Comparison of ENCODE assay signal across 8 cellular contexts in the genomic region with DNA sequence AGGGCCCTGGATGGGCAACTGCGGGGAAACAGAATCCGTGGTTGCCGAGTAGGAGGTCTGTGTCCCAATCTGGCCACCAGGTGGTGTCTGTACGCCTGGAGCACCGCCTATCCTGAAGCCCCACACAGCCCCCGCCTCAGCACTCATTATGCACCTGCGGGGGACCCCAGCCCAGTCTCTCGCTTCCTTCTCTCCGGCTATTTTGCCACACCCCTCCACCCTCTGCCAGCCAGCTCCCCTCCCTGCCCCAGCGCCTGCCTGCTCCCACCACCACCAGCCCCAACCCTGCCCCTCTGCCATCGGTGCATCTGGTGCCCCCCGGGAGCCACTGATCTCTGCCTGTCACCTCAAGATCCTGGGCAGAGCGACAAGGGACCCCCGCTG. TPM values are rescaled to one million over a fixed set of nuclear protein-coding genes. Genes with fewer than 3 reads are reported as not detected.
DNase-seq lines count a peak whose midpoint lies in the region; ATAC-seq and TF ChIP-seq lines count a peak whose summit lies in the region.

No MANE protein-coding gene starts in this region.

- no peak overlapping the region for H3K4me2 ChIP-seq in H9 (ENCODE audit: insufficient read depth, insufficient read length, low read length)

- no peak overlapping the region for H3K56ac ChIP-seq in H9 (ENCODE audit: insufficient read length, low read depth, low read length)

- ATAC-seq in CD4-positive, CD25-positive, alpha-beta regulatory T cell (ENCODE audit: low read depth in 2 of 2): peak; percentile 22 to 45

- TF ChIP-seq CTCF in H9 (conservative IDR thresholded peaks at IDR 0.05) (peak; percentile 85), liver (IDR thresholded peaks at IDR 0.05; ENCODE audit: low read depth, low read length, missing input control) (peak; percentile 61)

- H3K36me3 Mint-ChIP-seq in CD4-positive, CD25-positive, alpha-beta regulatory T cell: no peaks in the 10 kb centered on the region
- peaks cover 20 to 27% (median 24%) of the 10 kb centered on the region in 3 experiments for H3K36me3 Mint-ChIP-seq in H9 (ENCODE audit: insufficient read depth in 1 of 3, low read depth in 3 of 3)

- H3K14ac ChIP-seq in H9 (ENCODE audit: insufficient read depth, low read length): no peak overlapping the region

- H3K79me2 ChIP-seq in H9 (ENCODE audit: insufficient read depth, low read length): no peaks in the 10 kb centered on the region

- no peak overlapping the region for H4K91ac ChIP-seq in H9 (ENCODE audit: insufficient read length, low read depth, low read length)

- no peak overlapping the region for H3K27ac ChIP-seq in CD4-positive, CD25-positive, alpha-beta regulatory T cell (ENCODE audit: insufficient read depth, low read length, poor library complexity, severe bottlenecking)
- H3K27ac ChIP-seq in H9 (ENCODE audit: insufficient read length, low read depth, low read length) (no peak overlapping the region), liver (ENCODE audit: low read depth in 1 of 2, low read length in 2 of 2) (no peak overlapping the region)

- peaks cover 4 to 50% (median 35%) of the 10 kb centered on the region in 4 donors for H3K4me1 Mint-ChIP-seq in CD4-positive, CD25-positive, alpha-beta regulatory T cell
- peaks cover 39 to 44% of the 10 kb centered on the region in 2 experiments for H3K4me1 Mint-ChIP-seq in H9

- no peak overlapping the region for H3K18ac ChIP-seq in H9 (ENCODE audit: insufficient read length, low read depth, low read length)

- no CpG with 5 or more reads among the region's 14 CpGs for WGBS in H9 (ENCODE audit: extremely low coverage, insufficient read length, low lambda C conversion rate)
- WGBS in liver: 6% methylated on average over 14 of the region's 14 CpGs

- no peak overlapping the region for H3T11ph ChIP-seq in H9 (ENCODE audit: low read length)

- peak in 1 of 2 donors; percentile 69 for TF ChIP-seq RAD21 in liver (IDR thresholded peaks at IDR 0.05)

- H4K5ac ChIP-seq in H9 (ENCODE audit: insufficient read length, low read depth, low read length): no peak overlapping the region

- no peak overlapping the region for H3K4me3 ChIP-seq in CD4-positive, CD25-positive, alpha-beta regulatory T cell (ENCODE audit: low read depth, low read length)
- H3K4me3 ChIP-seq in liver (ENCODE audit: low read depth in 1 of 3, low read length in 3 of 3): no peak overlapping the region

- no peak overlapping the region for H2AK5ac ChIP-seq in H9 (ENCODE audit: insufficient read length, low read length)

- peaks cover 44% of the 10 kb centered on the region for H3K4me1 ChIP-seq in CD4-positive, CD25-positive, alpha-beta regulatory T cell (ENCODE audit: control insufficient read depth, insufficient read depth, low read length, poor library complexity, severe bottlenecking)
- H3K4me1 ChIP-seq in H9 (ENCODE audit: insufficient read depth, low read length): peaks cover 8% of the 10 kb centered on the region
- H3K4me1 ChIP-seq in liver (ENCODE audit: control insufficient read depth in 4 of 4, insufficient read depth in 4 of 4, low read length in 3 of 4): peaks cover 4 to 23% (median 10%) of the 10 kb centered on the region in 4 donors

- H3K79me1 ChIP-seq in H9 (ENCODE audit: insufficient read depth, low read depth, low read length, poor library complexity, severe bottlenecking): no peaks in the 10 kb centered on the region

- peak overlapping the region in 2 of 3 donors; percentile 31 to 82 for H3K27ac Mint-ChIP-seq in CD4-positive, CD25-positive, alpha-beta regulatory T cell
- H3K27ac Mint-ChIP-seq in H9: no peak overlapping the region

- H3K36me3 ChIP-seq in CD4-positive, CD25-positive, alpha-beta regulatory T cell (ENCODE audit: control insufficient read depth, insufficient read depth, low read length): no peaks in the 10 kb centered on the region
- H3K36me3 ChIP-seq in liver (ENCODE audit: control insufficient read depth in 4 of 4, insufficient read depth in 3 of 4, low read depth in 1 of 4, low read length in 3 of 4): peaks cover 13 to 35% (median 19%) of the 10 kb centered on the region in 4 donors

- H3K4ac ChIP-seq in H9 (ENCODE audit: low read depth, low read length): no peak overlapping the region

- no peak overlapping the region for H2BK120ac ChIP-seq in H9 (ENCODE audit: low read depth, low read length, poor library complexity, severe bottlenecking)

- H2BK15ac ChIP-seq in H9 (ENCODE audit: low read depth, low read length): no peak overlapping the region

- peaks cover 3% of the 10 kb centered on the region for H4K20me1 ChIP-seq in H9 (ENCODE audit: control insufficient read depth, insufficient read depth, insufficient read length)

- H3K27me3 ChIP-seq in CD4-positive, CD25-positive, alpha-beta regulatory T cell (ENCODE audit: control insufficient read depth, insufficient read depth, low read length): peaks cover 34% of the 10 kb centered on the region
- H3K27me3 ChIP-seq in H9 (ENCODE audit: insufficient read depth, low read length): peaks cover 38% of the 10 kb centered on the region
- H3K27me3 ChIP-seq in liver (ENCODE audit: control insufficient read depth in 4 of 4, insufficient read depth in 4 of 4, low read length in 3 of 4): peaks cover 0 to 9% (median 5%) of the 10 kb centered on the region in 4 donors

- peak; percentile 60 to 74 (median 68) for DNase-seq in CD4-positive, CD25-positive, alpha-beta regulatory T cell
- DNase-seq in H9 (peak; percentile 91), NCI-H226 (peak; percentile 56), amniotic stem cell (lab: John Stamatoyannopoulos, UW) (no peak)
- DNase-seq in activated CD4-positive, CD25-positive, alpha-beta regulatory T cell treated with anti-CD3 and anti-CD28 coated beads, Interleukin-2, amount 50 U/mL, for 16 hours (ENCODE audit: low read depth, low spot score): peak; percentile 27
- peak; percentile 57 for DNase-seq in central memory CD4-positive, alpha-beta T cell
- DNase-seq in stimulated activated CD8-positive, alpha-beta memory T cell treated with anti-CD3 and anti-CD28 coated beads, Interleukin-7, amount 100 ng/mL, for 1 hour (ENCODE audit: low read depth in 2 of 2): peak; percentile 38 to 44

- H3K23ac ChIP-seq in H9 (ENCODE audit: insufficient read length, low read depth, low read length): no peak overlapping the region

- peaks cover 0 to 3% (median 0%) of the 10 kb centered on the region in 7 donors for H3K9me3 Mint-ChIP-seq in CD4-positive, CD25-positive, alpha-beta regulatory T cell
- H3K9me3 Mint-ChIP-seq in H9: peaks cover 0 to 2% of the 10 kb centered on the region in 2 experiments; a peak in 1 of 5 replicates

- H4K8ac ChIP-seq in H9 (replicated peaks; ENCODE audit: insufficient read length, low read depth, low read length): no peak overlapping the region

- H2AFZ ChIP-seq in H9 (ENCODE audit: low read length): no peak overlapping the region

- no peak overlapping the region for H2BK20ac ChIP-seq in H9 (ENCODE audit: low read depth, low read length, poor library complexity, severe bottlenecking)

- H3K4me3 Mint-ChIP-seq in CD4-positive, CD25-positive, alpha-beta regulatory T cell: peak overlapping the region; percentile 48 to 82 (median 62)
- H3K4me3 Mint-ChIP-seq in H9: peak overlapping the region in 1 of 2 experiments; percentile 69; a peak in 2 of 5 replicates

- no peak overlapping the region for H2BK5ac ChIP-seq in H9 (ENCODE audit: insufficient read length, low read length)

- H3K23me2 ChIP-seq in H9 (ENCODE audit: insufficient read length, low read depth, low read length, poor library complexity, severe bottlenecking): peaks cover 7% of the 10 kb centered on the region

- no peaks in the 10 kb centered on the region for H3K9me3 ChIP-seq in CD4-positive, CD25-positive, alpha-beta regulatory T cell (ENCODE audit: control insufficient read depth in 2 of 2, low read length in 2 of 2)
- H3K9me3 ChIP-seq in H9 (ENCODE audit: control insufficient read depth, low read depth, low read length) (no peaks in the 10 kb centered on the region), liver (ENCODE audit: control insufficient read depth in 4 of 4, low read length in 3 of 4) (no peaks in the 10 kb centered on the region)

- H3K27me3 Mint-ChIP-seq in CD4-positive, CD25-positive, alpha-beta regulatory T cell: peaks cover 58% of the 10 kb centered on the region
- H3K27me3 Mint-ChIP-seq in H9 (ENCODE audit: low read depth): peaks cover 56% of the 10 kb centered on the region

- H3K9ac ChIP-seq in H9 (ENCODE audit: extremely low read depth, insufficient read length, low read length) (no peak overlapping the region), liver (ENCODE audit: low read depth in 1 of 2, low read length in 2 of 2) (no peak overlapping the region)

- no peak overlapping the region for H2BK12ac ChIP-seq in H9 (ENCODE audit: insufficient read length, low read depth, low read length)

TF ChIP-seq in liver, 16 proteins besides CTCF, POLR2A, EP300 and RAD21 (continues in another document):
- TF ChIP-seq FOXA1 (IDR thresholded peaks at IDR 0.05): no peak
- TF ChIP-seq HNF4A (conservative IDR thresholded peaks at IDR 0.05): no peak
- no peak for TF ChIP-seq GABPA (IDR thresholded peaks at IDR 0.05 in 1 of 2, conservative IDR thresholded peaks at IDR 0.05 in 1 of 2)
- no peak for TF ChIP-seq JUND (IDR thresholded peaks at IDR 0.05)
- TF ChIP-seq, protein P1, sequence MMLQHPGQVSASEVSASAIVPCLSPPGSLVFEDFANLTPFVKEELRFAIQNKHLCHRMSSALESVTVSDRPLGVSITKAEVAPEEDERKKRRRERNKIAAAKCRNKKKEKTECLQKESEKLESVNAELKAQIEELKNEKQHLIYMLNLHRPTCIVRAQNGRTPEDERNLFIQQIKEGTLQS (IDR thresholded peaks at IDR 0.05): no peak
- TF ChIP-seq EGR1 (IDR thresholded peaks at IDR 0.05; ENCODE audit: low read depth in 2 of 2): no peak
- TF ChIP-seq, protein P2, sequence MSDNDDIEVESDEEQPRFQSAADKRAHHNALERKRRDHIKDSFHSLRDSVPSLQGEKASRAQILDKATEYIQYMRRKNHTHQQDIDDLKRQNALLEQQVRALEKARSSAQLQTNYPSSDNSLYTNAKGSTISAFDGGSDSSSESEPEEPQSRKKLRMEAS (IDR thresholded peaks at IDR 0.05): no peak
- TF ChIP-seq HNF4G (IDR thresholded peaks at IDR 0.05): no peak
- TF ChIP-seq RXRA (IDR thresholded peaks at IDR 0.05): no peak
- TF ChIP-seq NR2F2 (IDR thresholded peaks at IDR 0.05): no peak

RNA-seq across cellular contexts. Expression of gene NXPH4, which starts 2.2 kb away (rescaled TPM):
- 0.49 TPM for total RNA-seq in CD4-positive, CD25-positive, alpha-beta regulatory T cell
- under 1 TPM in 3 of 4 donors, not detected in 1; 0.09 to 0.46 (median 0.11) TPM for polyA plus RNA-seq in CD4-positive, CD25-positive, alpha-beta regulatory T cell
- total RNA-seq in H9 (2021) (2.1 and 2.8 TPM in 2 replicates), liver (not detected)
- under 1 TPM in 1 of 2 donors, not detected in 1; 0.15 TPM for polyA plus RNA-seq in liver

RNA-seq across cellular contexts. Expression of gene SHMT2, which starts 15.1 kb away (rescaled TPM):
- 108 TPM for total RNA-seq in CD4-positive, CD25-positive, alpha-beta regulatory T cell
- 100 to 1,000 TPM; 214 to 300 (median 228) TPM for polyA plus RNA-seq in CD4-positive, CD25-positive, alpha-beta regulatory T cell
- total RNA-seq in H9 (2021) (257 and 260 TPM in 2 replicates), liver (100 to 1,000 TPM in 1 of 2 donors, 10 to 100 TPM in 1; 66.7 to 236 TPM)
- 100 to 1,000 TPM; 121 to 276 TPM for polyA plus RNA-seq in liver

RNA-seq across cellular contexts. Expression of gene STAC3, which starts 36.6 kb away (rescaled TPM):
- 2.6 TPM for total RNA-seq in CD4-positive, CD25-positive, alpha-beta regulatory T cell
- polyA plus RNA-seq in CD4-positive, CD25-positive, alpha-beta regulatory T cell: under 1 TPM in 3 of 4 donors, not detected in 1; 0.10 to 0.52 (median 0.18) TPM
- total RNA-seq in H9 (2021) (2.0 and 2.8 TPM in 2 replicates), liver (1 to 10 TPM in 1 of 2 donors, under 1 TPM in 1; 0.84 to 1.1 TPM)
- polyA plus RNA-seq in liver: 1 to 10 TPM in 1 of 2 donors, under 1 TPM in 1; 0.19 to 1.3 TPM

Comparison
In these comparisons a context has a peak if more than half of its experiments do, and no peak if none do; other contexts are left out.
1. H3K27ac Mint-ChIP-seq: peak in CD4-positive, CD25-positive, alpha-beta regulatory T cell (2 of 3); none in H9 (0 of 3).